Comparison of ENCODE assay signal across 8 cellular contexts in genomic region chr13:32415019-32415418, GRCh38. TPM values are rescaled to one million over a fixed set of nuclear protein-coding genes. Genes with fewer than 3 reads are reported as not detected.
DNase-seq lines count a peak whose midpoint lies in the region; ATAC-seq and TF ChIP-seq lines count a peak whose summit lies in the region.

No MANE protein-coding gene starts in this region.

- no peaks in the 10 kb centered on the region for H3K36me3 ChIP-seq in HCT116 (ENCODE audit: control insufficient read depth in 1 of 2, insufficient read depth in 2 of 2, low read length in 2 of 2)
- peaks cover 1 to 4% (median 3%) of the 10 kb centered on the region in 4 donors for H3K36me3 ChIP-seq in liver (ENCODE audit: control insufficient read depth in 4 of 4, insufficient read depth in 3 of 4, low read depth in 1 of 4, low read length in 3 of 4)

- no peak for TF ChIP-seq POLR2A in HCT116 (IDR thresholded peaks at IDR 0.05; ENCODE audit: borderline replicate concordance, extremely low read depth, insufficient read depth, insufficient read length)

- TF ChIP-seq CTCF in Calu3 (IDR thresholded peaks at IDR 0.05; ENCODE audit: unreplicated experiment) (peak; percentile 33), HCT116 (IDR thresholded peaks at IDR 0.05 in 2 of 3, conservative IDR thresholded peaks at IDR 0.05 in 1 of 3; ENCODE audit: borderline replicate concordance in 1 of 3, insufficient read depth in 1 of 3, low read depth in 2 of 3, low read length in 2 of 3) (peak in 2 of 3 experiments; percentile 67 to 82; a peak in 4 of 6 replicates), liver (IDR thresholded peaks at IDR 0.05; ENCODE audit: low read depth, low read length, missing input control) (peak; percentile 53)

- no peak overlapping the region for H3K4me3 Mint-ChIP-seq in Calu3 (ENCODE audit: low read depth, unreplicated experiment)
- no peak overlapping the region for H3K4me3 Mint-ChIP-seq in activated CD4-positive, alpha-beta memory T cell treated with anti-CD3 and anti-CD28 coated beads for 36 hours

- no peaks in the 10 kb centered on the region for H3K27me3 Mint-ChIP-seq in Calu3 (ENCODE audit: unreplicated experiment)
- no peaks in the 10 kb centered on the region for H3K27me3 Mint-ChIP-seq in activated CD4-positive, alpha-beta memory T cell treated with anti-CD3 and anti-CD28 coated beads for 36 hours

- no peaks in the 10 kb centered on the region for H3K9me3 Mint-ChIP-seq in Calu3 (ENCODE audit: low read depth, unreplicated experiment)
- H3K9me3 Mint-ChIP-seq in activated CD4-positive, alpha-beta memory T cell treated with anti-CD3 and anti-CD28 coated beads for 36 hours, result peaks cover 13% of the 10 kb centered on the region

- H3K4me1 Mint-ChIP-seq in Calu3 (ENCODE audit: low read depth, unreplicated experiment), result no peaks in the 10 kb centered on the region
- peaks cover 2% of the 10 kb centered on the region for H3K4me1 Mint-ChIP-seq in activated CD4-positive, alpha-beta memory T cell treated with anti-CD3 and anti-CD28 coated beads for 36 hours (ENCODE audit: low read depth)

- ATAC-seq in HCT116 (peak; percentile 87), GM19328 (IDR thresholded peaks at IDR 0.05; ENCODE audit: unreplicated experiment) (no peak), GM18907 (IDR thresholded peaks at IDR 0.05; ENCODE audit: unreplicated experiment) (no peak)

- H3K4me3 ChIP-seq in HCT116 (replicated peaks in 1 of 2; ENCODE audit: low read depth in 1 of 2, low read length in 2 of 2), result no peak overlapping the region
- no peak overlapping the region for H3K4me3 ChIP-seq in liver (ENCODE audit: low read depth in 1 of 3, low read length in 3 of 3)

- CTCF ChIA-PET in Calu3 (lab: Charles Lee) (no interaction called here), HCT116 (lab: Charles Lee) (interaction anchor here (1.1 to 1.4 kb wide), 2 partner anchors 147 to 168 kb away, joined by 3 read pairs; no protein-coding TSS in a partner anchor)
- CTCF ChIA-PET in activated CD4-positive, alpha-beta memory T cell treated with anti-CD3 and anti-CD28 coated beads for 36 hours (lab: Charles Lee), result interaction anchor here (0.8 to 2.0 kb wide), 6 partner anchors 10 to 239 kb away, joined by 3 to 6 read pairs (median 4); no protein-coding TSS in a partner anchor

- RAD21 ChIA-PET in HCT116 (lab: Charles Lee; ENCODE audit: low non-redundant PET in 1 of 2, low total read pairs in 2 of 2, uncharacterized antibody in 2 of 2, unreplicated experiment in 2 of 2), result no interaction called here

- H3K9me3 ChIP-seq in HCT116 (ENCODE audit: control insufficient read depth in 1 of 2, insufficient read depth in 1 of 2, low read depth in 1 of 2, low read length in 2 of 2) (no peaks in the 10 kb centered on the region; a peak in 1 of 4 replicates), liver (ENCODE audit: control insufficient read depth in 4 of 4, low read length in 3 of 4) (no peaks in the 10 kb centered on the region)

- BruUV-seq in Calu3 (replicated peaks; lab: Mats Ljungman, UMichigan) (no TSS peak), HCT116 (replicated peaks; lab: Mats Ljungman, UMichigan) (no TSS peak)

- H4K20me1 ChIP-seq in HCT116 (ENCODE audit: insufficient read depth), result no peaks in the 10 kb centered on the region

- no peaks in the 10 kb centered on the region for H3K36me3 Mint-ChIP-seq in Calu3 (ENCODE audit: insufficient read depth, unreplicated experiment)
- peaks cover 22% of the 10 kb centered on the region for H3K36me3 Mint-ChIP-seq in activated CD4-positive, alpha-beta memory T cell treated with anti-CD3 and anti-CD28 coated beads for 36 hours

- H3K79me2 ChIP-seq in HCT116 (ENCODE audit: insufficient read depth, low read length), result no peaks in the 10 kb centered on the region

- no peak overlapping the region for H2AFZ ChIP-seq in HCT116 (ENCODE audit: low read depth, low read length, poor library complexity, severe bottlenecking)

- H3K9ac ChIP-seq in HCT116 (ENCODE audit: low read length) (no peak overlapping the region), liver (ENCODE audit: low read depth in 1 of 2, low read length in 2 of 2) (no peak overlapping the region)

- no peak overlapping the region for H3K27ac Mint-ChIP-seq in Calu3 (ENCODE audit: unreplicated experiment)
- no peak overlapping the region for H3K27ac Mint-ChIP-seq in activated CD4-positive, alpha-beta memory T cell treated with anti-CD3 and anti-CD28 coated beads for 36 hours

- H3K27ac ChIP-seq in HCT116 (ENCODE audit: low read depth, low read length), result no peak overlapping the region
- H3K27ac ChIP-seq in liver (ENCODE audit: low read depth in 1 of 2, low read length in 2 of 2), result peak overlapping the region; percentile 58 to 86

- H3K4me1 ChIP-seq in HCT116 (ENCODE audit: control insufficient read depth in 1 of 2, insufficient read depth in 2 of 2, low read length in 2 of 2) (no peaks in the 10 kb centered on the region), liver (ENCODE audit: control insufficient read depth in 4 of 4, insufficient read depth in 4 of 4, low read length in 3 of 4) (peaks cover 14 to 63% (median 41%) of the 10 kb centered on the region in 4 donors)

- no peaks in the 10 kb centered on the region for H3K9me2 ChIP-seq in HCT116 (ENCODE audit: insufficient read depth)

- DNase-seq in Calu3 (peak; percentile 10), HCT116 (ENCODE audit: low read depth, low spot score) (peak; percentile 18), HK-2 (ENCODE audit: unreplicated experiment) (no peak), NCI-H187 treated with DMSO at 0.1 percent for 48 hours (lab: John Stamatoyannopoulos, UW) (no peak)
- DNase-seq in activated CD4-positive, alpha-beta memory T cell treated with anti-CD3 and anti-CD28 coated beads for 36 hours, result peak; percentile 37

- TF ChIP-seq RAD21 in HCT116 (IDR thresholded peaks at IDR 0.05; ENCODE audit: low read depth) (peak; percentile 29; the same call in 1 of the 2 replicates), liver (IDR thresholded peaks at IDR 0.05) (peak; percentile 30 to 52)

- intact Hi-C loops in Calu3 (cut with micrococcal nuclease; ENCODE audit: unreplicated experiment) (no loop called here), HCT116 (cut with micrococcal nuclease) (no loop called here)
- intact Hi-C loops in activated CD4-positive, alpha-beta memory T cell treated with anti-CD3 and anti-CD28 coated beads for 36 hours (cut with micrococcal nuclease), result loop anchor here (1.0 kb wide), 1 partner anchor 11 kb away; no protein-coding TSS in a partner anchor

- POLR2A ChIA-PET in HCT116 (lab: Charles Lee), result no interaction called here
- POLR2A ChIA-PET in activated CD4-positive, alpha-beta memory T cell treated with anti-CD3 and anti-CD28 coated beads for 36 hours (lab: Charles Lee), result no interaction called here

- H3K4me2 ChIP-seq in HCT116 (ENCODE audit: low read length), result no peak overlapping the region

- H3K27me3 ChIP-seq in HCT116 (ENCODE audit: insufficient read depth, low read length) (no peaks in the 10 kb centered on the region), liver (ENCODE audit: control insufficient read depth in 4 of 4, insufficient read depth in 4 of 4, low read length in 3 of 4) (no peaks in the 10 kb centered on the region)

TF ChIP-seq in HCT116, 20 proteins besides CTCF, POLR2A, EP300 and RAD21:
- no peak for TF ChIP-seq FOSL1 (IDR thresholded peaks at IDR 0.05; ENCODE audit: low read depth)

TF ChIP-seq in liver, 16 proteins besides CTCF, POLR2A, EP300 and RAD21:
- TF ChIP-seq, protein P1, sequence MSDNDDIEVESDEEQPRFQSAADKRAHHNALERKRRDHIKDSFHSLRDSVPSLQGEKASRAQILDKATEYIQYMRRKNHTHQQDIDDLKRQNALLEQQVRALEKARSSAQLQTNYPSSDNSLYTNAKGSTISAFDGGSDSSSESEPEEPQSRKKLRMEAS (IDR thresholded peaks at IDR 0.05), result no peak
- peak in 1 of 2 donors; percentile 6 for TF ChIP-seq EGR1 (IDR thresholded peaks at IDR 0.05; ENCODE audit: low read depth in 2 of 2)
- TF ChIP-seq YY1 (IDR thresholded peaks at IDR 0.05), result peak; percentile 83

RNA-seq across cellular contexts. Expression of gene N4BP2L1, which starts 12.9 kb away (rescaled TPM):
- total RNA-seq in Calu3 (2022) (2.4 and 2.6 TPM in 2 replicates), HCT116 (2021; ENCODE audit: unreplicated experiment) (1.1 TPM), liver (10 to 100 TPM; 11.0 to 64.6 TPM)
- 0.09 and 0.22 TPM in 2 replicates for polyA plus RNA-seq in HCT116 (2012)
- 10 to 100 TPM; 22.1 to 24.0 TPM for total RNA-seq in activated CD4-positive, alpha-beta memory T cell treated with anti-CD3 and anti-CD28 coated beads for 36 hours
- 10 to 100 TPM; 16.4 to 36.5 TPM for polyA plus RNA-seq in liver

Comparison
In these comparisons a context has a peak if more than half of its experiments do, and no peak if none do; other contexts are left out.
1. DNase-seq: peak in Calu3 (single experiment), HCT116 (single experiment) and activated CD4-positive, alpha-beta memory T cell treated with anti-CD3 and anti-CD28 coated beads for 36 hours (single experiment); none in HK-2 (single experiment) and NCI-H187 treated with DMSO at 0.1 percent for 48 hours (single experiment).
2. Peak in every context shown above with its lines, with median percentiles within 50 percentile points of each other: CTCF ChIP-seq.